9 cellular contexts compared by ENCODE assay signal in the genomic region with DNA sequence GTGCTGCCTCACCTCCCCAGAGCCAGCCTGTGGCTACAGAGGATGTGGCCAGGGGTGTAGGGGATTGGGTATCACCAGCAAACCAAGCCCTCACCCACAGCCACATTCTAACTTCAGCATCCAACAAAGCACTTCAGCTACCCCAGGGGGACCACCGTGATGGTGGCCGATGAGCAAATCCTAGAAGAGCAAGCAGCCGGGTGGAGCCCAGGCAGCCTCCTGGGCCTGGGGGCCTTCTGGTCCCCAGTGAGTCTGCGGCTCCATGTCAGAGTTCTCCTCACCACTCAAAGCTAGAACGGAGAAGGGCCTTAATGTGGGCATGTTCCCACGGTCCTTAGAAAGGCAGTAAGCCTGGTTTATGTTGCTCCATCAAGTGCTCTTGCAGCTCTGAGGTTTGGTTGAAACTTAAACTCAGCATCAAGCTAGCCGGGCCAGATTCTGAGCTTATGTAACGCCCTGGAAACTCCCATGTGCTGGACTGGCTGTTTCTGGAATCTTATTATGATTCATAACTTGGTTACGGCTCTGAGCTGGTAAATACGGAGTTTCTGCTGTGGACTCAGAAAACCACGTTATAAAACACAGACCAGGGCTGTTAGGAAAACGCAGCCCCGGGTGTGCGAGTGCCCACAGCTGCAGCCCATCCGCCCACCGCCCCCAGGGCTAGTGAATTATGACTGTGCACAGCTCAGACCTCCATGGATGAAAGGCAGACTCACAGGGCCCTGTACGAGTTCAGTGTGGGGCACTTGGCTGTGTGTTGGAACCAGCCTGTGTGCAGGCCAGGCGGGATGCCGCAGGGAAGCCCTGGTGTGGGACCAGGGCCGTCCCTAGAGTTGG.
DNase-seq lines count a peak whose midpoint lies in the region; ATAC-seq and TF ChIP-seq lines count a peak whose summit lies in the region.
"Had no signal": no experiment of that assay in that cellular context is flagged by ENCODE, and none has a peak within 500 bp of the region (broad histone marks: within the 10 kb centered on the region; RNA-seq: fewer than 3 reads in every experiment).

No MANE protein-coding gene starts in this region.

- intact Hi-C loops in left ventricle myocardium superior (cut with micrococcal nuclease) (loop anchor here (10.0 kb wide), 1 partner anchor 389 kb away; a partner anchor contains a TSS), Calu3 (cut with micrococcal nuclease; ENCODE audit: unreplicated experiment) (loop anchor here (5.0 kb wide), 1 partner anchor 192 kb away; no protein-coding TSS in a partner anchor)

- no peaks in the 10 kb centered on the region for H3K9me3 Mint-ChIP-seq in Calu3 (ENCODE audit: low read depth, unreplicated experiment)

- H3K4me3 Mint-ChIP-seq in T-helper 17 cell (no peak overlapping the region), Calu3 (ENCODE audit: low read depth, unreplicated experiment) (no peak overlapping the region)

- DNase-seq in activated CD4-positive, CD25-positive, alpha-beta regulatory T cell (lab: John Stamatoyannopoulos, UW): no peak
- DNase-seq in T-helper 17 cell (no peak), left ventricle myocardium superior (no peak), stromal cell of bone marrow (ENCODE audit: low read depth) (peak; percentile 95), NOMO-1 (lab: John Stamatoyannopoulos, UW; ENCODE audit: unreplicated experiment in 2 of 2) (no peak), Calu3 (no peak)

- H3K4me1 Mint-ChIP-seq in T-helper 17 cell: peaks cover 14% of the 10 kb centered on the region
- no peaks in the 10 kb centered on the region for H3K4me1 Mint-ChIP-seq in Calu3 (ENCODE audit: low read depth, unreplicated experiment)

- TF ChIP-seq CTCF in Calu3 (IDR thresholded peaks at IDR 0.05; ENCODE audit: unreplicated experiment): no peak

- peak overlapping the region; percentile 66 for H3K27ac Mint-ChIP-seq in T-helper 17 cell
- no peak overlapping the region for H3K27ac Mint-ChIP-seq in Calu3 (ENCODE audit: unreplicated experiment)

- no TSS peak for BruUV-seq in Calu3 (replicated peaks; lab: Mats Ljungman, UMichigan)

- peaks cover 14% of the 10 kb centered on the region for H3K27me3 Mint-ChIP-seq in T-helper 17 cell
- H3K27me3 Mint-ChIP-seq in Calu3 (ENCODE audit: unreplicated experiment): peaks cover 25% of the 10 kb centered on the region

- CTCF ChIA-PET in Calu3 (lab: Charles Lee): interaction anchor here (1.0 kb wide), 1 partner anchor 201 kb away, joined by 4 read pairs; no protein-coding TSS in a partner anchor

- ATAC-seq in activated CD4-positive, CD25-positive, alpha-beta regulatory T cell treated with anti-CD3 and anti-CD28 coated beads, Interleukin-2, amount 50 U/mL, for 24 hours: peak; percentile 30 to 58
- ATAC-seq in HG02840 (IDR thresholded peaks at IDR 0.05; ENCODE audit: low FRiP score, unreplicated experiment) (peak; percentile 55), T-helper 17 cell (no peak), left ventricle myocardium superior (peak; percentile 57)
- ATAC-seq: A549 had no signal

- no peaks in the 10 kb centered on the region for H3K9me3 ChIP-seq in T-helper 17 cell (ENCODE audit: control insufficient read depth, low read length, poor library complexity, severe bottlenecking)
- H3K9me3 ChIP-seq: A549 had no signal

- H3K36me3 Mint-ChIP-seq in T-helper 17 cell (ENCODE audit: low read depth): no peaks in the 10 kb centered on the region
- H3K36me3 Mint-ChIP-seq in Calu3 (ENCODE audit: insufficient read depth, unreplicated experiment): peaks cover 10% of the 10 kb centered on the region
